ENCODE assay signal across 33 cellular contexts in genomic region chr16:26749072-26749471, GRCh38.
"Had no signal": no experiment of that assay in that cellular context is flagged by ENCODE, and none has a peak within 500 bp of the region (broad histone marks: within the 10 kb centered on the region; RNA-seq: fewer than 3 reads in every experiment).

No MANE protein-coding gene starts in this region.

- H3K27ac ChIP-seq: KMS-11 had no signal

- H3K36me3 ChIP-seq: MG63 had no signal

- DNase-seq: Karpas-422, Kasumi-1, KG1, MG63, MM.1S, MV-4-11, NCI-H1048, NCI-H1092, NCI-H1092 treated with DMSO at 0.1 percent for 48 hours, NCI-H1105, NCI-H1417, NCI-H1417 treated with DMSO at 0.1 percent for 48 hours, NCI-H1436, NCI-H1436 treated with DMSO at 0.1 percent for 48 hours, NCI-H146, NCI-H1694, NCI-H1694 treated with DMSO at 0.1 percent for 48 hours, NCI-H187, NCI-H187 treated with DMSO at 0.1 percent for 48 hours, NCI-H2029, NCI-H2029 treated with DMSO at 0.1 percent for 48 hours, NCI-H2081, NCI-H2081 treated with DMSO at 0.1 percent for 48 hours, NCI-H2107, NCI-H2171, NCI-H2171 treated with DMSO at 0.1 percent for 48 hours, NCI-H2227 treated with DMSO at 0.1 percent for 48 hours, NCI-H226, NCI-H345, NCI-H446, NCI-H446 treated with DMSO at 0.1 percent for 48 hours, NCI-H510A had no signal

- H3K4me3 ChIP-seq: MG63 had no signal

- H3K9me3 ChIP-seq: MG63 had no signal
